ENCODE assay signal across 20 cellular contexts in genomic region chr21:19031956-19032355, GRCh38.
DNase-seq lines count a peak whose midpoint lies in the region; ATAC-seq and TF ChIP-seq lines count a peak whose summit lies in the region.
"Had no signal": no experiment of that assay in that cellular context is flagged by ENCODE, and none has a peak within 500 bp of the region (broad histone marks: within the 10 kb centered on the region; RNA-seq: fewer than 3 reads in every experiment).

No MANE protein-coding gene starts in this region.

- no peak for ATAC-seq in sciatic nerve
- ATAC-seq: GM12878, K562, Panc1 had no signal

- H3K9me3 ChIP-seq in MG63 = no peaks in the 10 kb centered on the region
- H3K9me3 ChIP-seq in spleen = peaks cover 0 to 7% (median 0%) of the 10 kb centered on the region in 8 donors
- H3K9me3 ChIP-seq: HAP-1, SJCRH30 had no signal

- no peak overlapping the region for H3K27ac ChIP-seq in spleen
- H3K27ac ChIP-seq: C4-2B, SJCRH30 had no signal

- H3K9me3 Mint-ChIP-seq in glutamatergic neuron (ENCODE audit: unreplicated experiment) = peaks cover 5% of the 10 kb centered on the region

- H3K4me1 ChIP-seq in spleen = no peaks in the 10 kb centered on the region

- H3K27me3 ChIP-seq in MG63 (no peaks in the 10 kb centered on the region), spleen (replicated peaks in 1 of 7) (no peaks in the 10 kb centered on the region)
- H3K27me3 ChIP-seq: SJCRH30 had no signal

- H3K4me3 ChIP-seq in MG63 (no peak overlapping the region), spleen (no peak overlapping the region)
- H3K4me3 ChIP-seq: GM12878, HAP-1, K562, SJCRH30 had no signal

- TF ChIP-seq POLR2A in spleen (IDR thresholded peaks at IDR 0.05) = no peak

- TF ChIP-seq CTCF in glutamatergic neuron (IDR thresholded peaks at IDR 0.05; ENCODE audit: partially characterized antibody, unreplicated experiment) = no peak
- TF ChIP-seq CTCF in spleen (IDR thresholded peaks at IDR 0.05 in 8 of 11, conservative IDR thresholded peaks at IDR 0.05 in 3 of 11) = no peak

- peaks cover 4% of the 10 kb centered on the region for H3K27me3 Mint-ChIP-seq in glutamatergic neuron (ENCODE audit: unreplicated experiment)
- H3K27me3 Mint-ChIP-seq: CD8-positive, alpha-beta memory T cell had no signal

- no peaks in the 10 kb centered on the region for H3K36me3 Mint-ChIP-seq in glutamatergic neuron (ENCODE audit: unreplicated experiment)
- H3K36me3 Mint-ChIP-seq: CD8-positive, alpha-beta memory T cell had no signal

- intact Hi-C loops in spleen (cut with DNase I; ENCODE audit: low total_unique reads) (no loop called here), sciatic nerve (cut with DNase I) (no loop called here)

- peak in 2 of 3 experiments; percentile 10 to 72 for DNase-seq in NCI-H1417 (lab: John Stamatoyannopoulos, UW)
- no peak for DNase-seq in NCI-H1417 treated with DMSO at 0.1 percent for 48 hours (lab: John Stamatoyannopoulos, UW)
- DNase-seq in MG63 = peak; percentile 1
- peak; percentile 93 to 99 for DNase-seq in NCI-H524 (lab: John Stamatoyannopoulos, UW)
- DNase-seq in glutamatergic neuron = peak; percentile 23
- no peak for DNase-seq in spleen
- no peak for DNase-seq in sciatic nerve (ENCODE audit: low spot score)
- DNase-seq in SIG-M5 (lab: John Stamatoyannopoulos, UW) = no peak
- DNase-seq: 8988T; CD8-positive, alpha-beta memory T cell; NCI-H1092 treated with DMSO at 0.1 percent for 48 hours; NCI-H187; NCI-H510A treated with DMSO at 0.1 percent for 48 hours; SJCRH30; T-helper 9 cell had no signal

- H3K27ac Mint-ChIP-seq in glutamatergic neuron (ENCODE audit: unreplicated experiment) = peak overlapping the region; percentile 95
- H3K27ac Mint-ChIP-seq: CD8-positive, alpha-beta memory T cell had no signal

- WGBS in spleen, 5 donors = 73 to 88% (median 79%) methylated on average over 1 of the region's 1 CpG

- peaks cover 44% of the 10 kb centered on the region for H3K4me1 Mint-ChIP-seq in glutamatergic neuron (ENCODE audit: low read depth, unreplicated experiment)
- H3K4me1 Mint-ChIP-seq: CD8-positive, alpha-beta memory T cell had no signal

- peak overlapping the region; percentile 72 for H3K4me3 Mint-ChIP-seq in glutamatergic neuron (ENCODE audit: unreplicated experiment)
- H3K4me3 Mint-ChIP-seq: CD8-positive, alpha-beta memory T cell had no signal

- no peaks in the 10 kb centered on the region for H3K36me3 ChIP-seq in MG63
- H3K36me3 ChIP-seq in spleen = no peaks in the 10 kb centered on the region
- H3K36me3 ChIP-seq: HAP-1, SJCRH30 had no signal

Comparison
In these comparisons a context has a peak if more than half of its experiments do, and no peak if none do; other contexts are left out.
1. DNase-seq: peak in NCI-H1417 (2 of 3), MG63 (single experiment), NCI-H524 (2 of 2) and glutamatergic neuron (single experiment); none in NCI-H1417 treated with DMSO at 0.1 percent for 48 hours (single experiment), spleen (single experiment), sciatic nerve (single experiment) and SIG-M5 (single experiment).